2 cellular contexts compared by ENCODE assay signal in genomic region chr9:72433616-72434280, GRCh38.
TF ChIP-seq lines count a peak whose summit lies in the region.

No MANE protein-coding gene starts in this region.

TF ChIP-seq in IMR-90, 13 proteins besides CTCF, POLR2A, EP300 and RAD21:
- 0 out of 2 replicates have a peak, but pooled peaks have one; percentile 0 for TF ChIP-seq CEBPB (IDR thresholded peaks at IDR 0.05; ENCODE audit: low read depth, low read length)

TF ChIP-seq in SK-N-SH, 30 proteins besides CTCF, POLR2A, EP300 and RAD21 (continued from another document):
- TF ChIP-seq TCF12 (IDR thresholded peaks at IDR 0.05) (peak; percentile 40), TEAD4 (IDR thresholded peaks at IDR 0.05; ENCODE audit: borderline replicate concordance, insufficient read depth) (peak; percentile 68; the same call in 1 of the 2 replicates), JUND (IDR thresholded peaks at IDR 0.05) (peak; percentile 49; the same call in 1 of the 2 replicates)
